Comparison of ENCODE assay signal across 11 cellular contexts in genomic region chr1:152510503-152510902, GRCh38. TPM values are rescaled to one million over a fixed set of nuclear protein-coding genes. Genes with fewer than 3 reads are reported as not detected.
"Had no signal": no experiment of that assay in that cellular context is flagged by ENCODE, and none has a peak within 500 bp of the region (broad histone marks: within the 10 kb centered on the region; RNA-seq: fewer than 3 reads in every experiment).

Gene LCE5A (plus strand): TSS chr1:152510803. CDS start chr1:152511535, 732 bp downstream.

- H3K9me3 ChIP-seq: HAP-1 had no signal

- H3K27ac ChIP-seq: GM23248 had no signal

- H3K9ac ChIP-seq: GM23248 had no signal

- H3K4me3 Mint-ChIP-seq: HFFc6 had no signal

- H3K4me1 ChIP-seq: HAP-1 had no signal

- H3K4me3 ChIP-seq: GM23248, HAP-1, K562 had no signal

- DNase-seq: GM23248, GOT3, H7, HFFc6, IMR-90, KG1 had no signal

- ATAC-seq: HCT116, K562 had no signal

- H3K36me3 ChIP-seq: HAP-1 had no signal

- H3K27ac Mint-ChIP-seq: HFFc6 had no signal

RNA-seq across cellular contexts. Expression of gene LCE5A, which starts in this region (rescaled TPM):
- total RNA-seq: GM23248, H4, H7, HFFc6, HT-29, IMR-90, K562 had no signal
- polyA plus RNA-seq: GM23248, IMR-90, K562 had no signal
